In the genomic region with DNA sequence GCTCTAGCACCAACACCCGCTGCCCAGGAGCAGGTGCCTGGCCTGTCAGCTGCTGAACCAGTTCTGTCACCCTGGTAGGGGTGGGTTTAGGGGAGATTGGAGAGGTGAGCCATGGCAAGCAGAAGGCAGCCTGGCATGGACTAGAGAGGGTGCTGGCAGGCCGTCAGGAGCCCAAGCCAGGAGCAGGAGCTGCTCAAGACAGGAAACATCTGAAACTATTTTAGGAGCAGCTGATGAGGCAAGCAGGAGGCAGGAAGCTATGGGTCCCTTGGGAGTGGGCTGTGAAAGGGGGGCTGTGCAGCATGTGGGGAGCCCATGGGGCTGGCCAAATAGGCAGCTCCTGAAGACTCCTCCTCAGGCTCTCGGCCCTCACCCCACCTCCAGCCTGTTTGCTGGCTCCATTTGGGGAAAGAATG, we compare ENCODE assay signal across 9 cellular contexts. TPM values are rescaled to one million over a fixed set of nuclear protein-coding genes. Genes with fewer than 3 reads are reported as not detected.
A peak's percentile ranks its signal among the peaks of the same experiment; 100 is the strongest.
DNase-seq lines count a peak whose midpoint lies in the region; ATAC-seq and TF ChIP-seq lines count a peak whose summit lies in the region.
"Had no signal": no experiment of that assay in that cellular context is flagged by ENCODE, and none has a peak within 500 bp of the region (broad histone marks: within the 10 kb centered on the region; RNA-seq: fewer than 3 reads in every experiment).

No MANE protein-coding gene starts in this region.

- peak overlapping the region; percentile 50 for H3K56ac ChIP-seq in mesendoderm (ENCODE audit: low read length)

- H3K4me1 ChIP-seq in DOHH2 (ENCODE audit: control insufficient read depth, low read length) (peaks cover 72% of the 10 kb centered on the region), mesendoderm (ENCODE audit: control insufficient read depth, low read depth, low read length) (peaks cover 8% of the 10 kb centered on the region), urinary bladder (ENCODE audit: insufficient read depth) (no peaks in the 10 kb centered on the region)

- H4K5ac ChIP-seq in mesendoderm (ENCODE audit: low read length), result no peak overlapping the region

- peak overlapping the region; percentile 99 for H3K4me2 ChIP-seq in DOHH2 (ENCODE audit: low read length)
- no peak overlapping the region for H3K4me2 ChIP-seq in mesendoderm (ENCODE audit: low read length)

- no peak overlapping the region for H4K8ac ChIP-seq in mesendoderm (ENCODE audit: low read depth, low read length)

- peaks cover 19% of the 10 kb centered on the region for H3K79me2 ChIP-seq in DOHH2 (ENCODE audit: control insufficient read depth, low read length)
- no peaks in the 10 kb centered on the region for H3K79me2 ChIP-seq in mesendoderm (ENCODE audit: control insufficient read depth, insufficient read depth, low read length)

- H3K9me3 ChIP-seq in DOHH2 (ENCODE audit: control insufficient read depth, insufficient read depth, low read length), result no peaks in the 10 kb centered on the region

- H3K27ac ChIP-seq in DOHH2 (ENCODE audit: low read depth, low read length), result peak overlapping the region; percentile 98
- no peak overlapping the region for H3K27ac ChIP-seq in mesendoderm (ENCODE audit: low read depth, low read length)
- H3K27ac ChIP-seq in urinary bladder (ENCODE audit: low read depth), result peak overlapping the region; percentile 64

- H2AK5ac ChIP-seq in mesendoderm (ENCODE audit: low read length), result no peak overlapping the region

- ATAC-seq in activated CD4-positive, CD25-positive, alpha-beta regulatory T cell treated with anti-CD3 and anti-CD28 coated beads, Interleukin-2, amount 50 U/mL, for 24 hours, result no peak
- ATAC-seq in HG02610 (IDR thresholded peaks at IDR 0.05; ENCODE audit: unreplicated experiment), result no peak

- H2BK120ac ChIP-seq in mesendoderm (ENCODE audit: low read depth, low read length), result peak overlapping the region; percentile 19

- H3K36me3 ChIP-seq in DOHH2 (ENCODE audit: control insufficient read depth, low read length), result peaks cover 22% of the 10 kb centered on the region
- H3K36me3 ChIP-seq in mesendoderm (ENCODE audit: control insufficient read depth, insufficient read depth, low read length), result no peaks in the 10 kb centered on the region
- no peaks in the 10 kb centered on the region for H3K36me3 ChIP-seq in urinary bladder (ENCODE audit: insufficient read depth)

- H3K4ac ChIP-seq in mesendoderm (ENCODE audit: low read depth, low read length), result no peak overlapping the region

- H2BK15ac ChIP-seq in mesendoderm (replicated peaks; ENCODE audit: low read depth), result no peak overlapping the region

- no peaks in the 10 kb centered on the region for H3K9me2 ChIP-seq in DOHH2 (replicated peaks; ENCODE audit: control insufficient read depth, low read length)

- no peak overlapping the region for H3K23ac ChIP-seq in mesendoderm (ENCODE audit: low read length)

- H3K27me3 ChIP-seq in DOHH2 (ENCODE audit: control insufficient read depth, low read length) (no peaks in the 10 kb centered on the region), mesendoderm (ENCODE audit: insufficient read depth, low read length, poor library complexity) (no peaks in the 10 kb centered on the region)

- no peak overlapping the region for H3K18ac ChIP-seq in mesendoderm (ENCODE audit: low read length)

- TF ChIP-seq CTCF in DOHH2 (IDR thresholded peaks at IDR 0.05; ENCODE audit: low read depth, low read length, poor library complexity, severe bottlenecking), result no peak
- TF ChIP-seq CTCF in choroid plexus epithelial cell (conservative IDR thresholded peaks at IDR 0.05; ENCODE audit: low read depth, low read length), result no peak

- DNase-seq in NCI-H2171 treated with DMSO at 0.1 percent for 48 hours (lab: John Stamatoyannopoulos, UW) (peak; percentile 83), choroid plexus epithelial cell (ENCODE audit: low read depth) (peak; percentile 91), mesendoderm (no peak), NCI-H510A treated with DMSO at 0.1 percent for 48 hours (lab: John Stamatoyannopoulos, UW) (no peak)

- no peak overlapping the region for H3K9ac ChIP-seq in mesendoderm (ENCODE audit: low read length)

- no peaks in the 10 kb centered on the region for H3K79me1 ChIP-seq in mesendoderm (ENCODE audit: low read length)

- H4K20me1 ChIP-seq in DOHH2 (ENCODE audit: control insufficient read depth, insufficient read depth, low read depth, low read length), result no peaks in the 10 kb centered on the region

- no CpG with 5 or more reads among the region's 3 CpGs for WGBS in mesendoderm (ENCODE audit: extremely low coverage, insufficient coverage, low lambda C conversion rate)
- 32% methylated on average over 3 of the region's 3 CpGs for WGBS in urinary bladder

- H2BK5ac ChIP-seq in mesendoderm (ENCODE audit: low read length), result no peak overlapping the region

- peak overlapping the region; percentile 90 for H3K4me3 ChIP-seq in DOHH2 (ENCODE audit: low read length)
- H3K4me3 ChIP-seq in choroid plexus epithelial cell (ENCODE audit: low read depth, low read length), result no peak overlapping the region
- no peak overlapping the region for H3K4me3 ChIP-seq in mesendoderm (ENCODE audit: low read length)
- H3K4me3 ChIP-seq in urinary bladder (ENCODE audit: low read depth, low read length), result no peak overlapping the region

- peaks cover 22% of the 10 kb centered on the region for H3F3A ChIP-seq in DOHH2 (ENCODE audit: control insufficient read depth, insufficient read depth)

RNA-seq across cellular contexts. Expression of a gene that starts 2.3 kb away (rescaled TPM):
- polyA plus RNA-seq in mesendoderm (2013, experiment 1 of 2), result 0.62 TPM
- polyA plus RNA-seq in mesendoderm (2013, experiment 2 of 2), result 0.69 TPM
- 10.3 TPM for total RNA-seq in urinary bladder
- 6.5 TPM for polyA plus RNA-seq in urinary bladder

RNA-seq across cellular contexts. Expression of a gene that starts 5.7 kb away (rescaled TPM):
- polyA plus RNA-seq in mesendoderm (2013, experiment 1 of 2), result 0.04 TPM
- 0.03 TPM for polyA plus RNA-seq in mesendoderm (2013, experiment 2 of 2)
- total RNA-seq in urinary bladder, result not detected
- 0.10 TPM for polyA plus RNA-seq in urinary bladder
- total RNA-seq: lung microvascular endothelial cell had no signal

RNA-seq across cellular contexts. Expression of a gene that starts 8.4 kb away (rescaled TPM):
- polyA plus RNA-seq in mesendoderm (2013, experiment 1 of 2), result 0.06 TPM
- 0.17 TPM for polyA plus RNA-seq in mesendoderm (2013, experiment 2 of 2)
- total RNA-seq in urinary bladder, result 39.6 TPM
- 37.7 TPM for polyA plus RNA-seq in urinary bladder

RNA-seq across cellular contexts. Expression of a gene that starts 19.0 kb away (rescaled TPM):
- 18.7 TPM for polyA plus RNA-seq in mesendoderm (2013, experiment 1 of 2)
- polyA plus RNA-seq in mesendoderm (2013, experiment 2 of 2), result 17.1 TPM
- total RNA-seq in urinary bladder, result 31.6 TPM
- 31.0 TPM for polyA plus RNA-seq in urinary bladder

RNA-seq across cellular contexts. Expression of a gene that starts 51.0 kb away (rescaled TPM):
- 18.5 TPM for polyA plus RNA-seq in mesendoderm (2013, experiment 1 of 2)
- 19.7 TPM for polyA plus RNA-seq in mesendoderm (2013, experiment 2 of 2)
- 6.8 TPM for total RNA-seq in urinary bladder
- 2.6 TPM for polyA plus RNA-seq in urinary bladder

Comparison
In these comparisons a context has a peak if more than half of its experiments do, and no peak if none do; other contexts are left out.
1. DNase-seq: peak in NCI-H2171 treated with DMSO at 0.1 percent for 48 hours (single experiment) and choroid plexus epithelial cell (single experiment); none in mesendoderm (single experiment) and NCI-H510A treated with DMSO at 0.1 percent for 48 hours (single experiment).